ENCODE assay signal across 21 cellular contexts in the genomic region with DNA sequence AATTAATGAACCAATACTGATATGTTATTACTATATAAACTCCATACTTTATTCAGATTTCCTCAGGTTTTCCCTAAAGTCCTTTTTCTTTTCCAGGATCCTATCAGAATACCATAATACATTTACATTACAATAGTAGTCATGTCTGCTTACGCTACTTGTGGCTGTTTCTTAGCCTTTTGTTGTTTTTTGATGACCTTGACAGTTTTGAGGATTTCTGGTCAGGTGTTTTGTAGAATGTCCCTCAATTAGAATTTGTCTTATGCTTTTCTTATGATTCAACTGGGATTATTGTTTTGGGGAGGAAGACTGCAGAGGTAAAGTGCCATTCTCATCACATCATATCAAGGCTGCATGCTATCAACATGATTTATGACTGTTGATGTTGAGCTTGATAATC. TPM values are rescaled to one million over a fixed set of nuclear protein-coding genes. Genes with fewer than 3 reads are reported as not detected.
DNase-seq lines count a peak whose midpoint lies in the region; ATAC-seq, FAIRE-seq and TF ChIP-seq lines count a peak whose summit lies in the region.
"Had no signal": no experiment of that assay in that cellular context is flagged by ENCODE, and none has a peak within 500 bp of the region (broad histone marks: within the 10 kb centered on the region; RNA-seq: fewer than 3 reads in every experiment).

No MANE protein-coding gene starts in this region.

- no peak overlapping the region for H2AK5ac ChIP-seq in IMR-90 (ENCODE audit: low read depth, low read length)
- H2AK5ac ChIP-seq in H1 (ENCODE audit: low read depth, low read length), result no peak overlapping the region

- H3K14ac ChIP-seq in IMR-90 (replicated peaks; ENCODE audit: low read depth, low read length), result no peak overlapping the region
- H3K14ac ChIP-seq in H1 (ENCODE audit: insufficient read length), result no peak overlapping the region

- CTCF ChIA-PET in HEK293 (lab: Yijun Ruan, JAX) (interaction anchor here (0.9 kb wide), 1 partner anchor 139 kb away, joined by 3 read pairs; no protein-coding TSS in a partner anchor), IMR-90 (lab: Yijun Ruan, JAX) (no interaction called here), H1 (lab: Charles Lee; ENCODE audit: partially characterized antibody) (no interaction called here)

- in situ Hi-C loops in IMR-90 (cut with MboI; ENCODE audit: low sequenced_read_pairs), result no loop called here

- H4K8ac ChIP-seq in IMR-90 (ENCODE audit: low read depth in 2 of 2, low read length in 2 of 2) (no peak overlapping the region), H1 (ENCODE audit: extremely low read depth, insufficient read depth, low read length) (no peak overlapping the region)

- no peak overlapping the region for H2BK15ac ChIP-seq in IMR-90 (ENCODE audit: low read depth, low read length)
- no peak overlapping the region for H2BK15ac ChIP-seq in H1 (ENCODE audit: low read length)

- H3K79me1 ChIP-seq in IMR-90 (ENCODE audit: low read depth in 1 of 2, low read length in 2 of 2) (no peaks in the 10 kb centered on the region), H1 (ENCODE audit: low read depth, low read length) (no peaks in the 10 kb centered on the region)

- no peak overlapping the region for H3K23ac ChIP-seq in IMR-90 (ENCODE audit: low read depth, low read length)
- H3K23ac ChIP-seq in H1 (ENCODE audit: insufficient read length), result no peak overlapping the region

- no CpG with 5 or more reads among the region's 1 CpG for WGBS in IMR-90 (ENCODE audit: extremely low coverage in 2 of 2, insufficient read length in 1 of 2), 2 experiments
- WGBS in H1 (ENCODE audit: extremely low coverage in 1 of 2, insufficient coverage in 1 of 2, insufficient read length in 1 of 2, insufficient replicate concordance in 2 of 2, low coverage in 1 of 2, low lambda C conversion rate in 2 of 2, missing lambda C conversion rate in 1 of 2), 2 experiments, result 79% methylated on average over 1 of the region's 1 CpG; no CpG with 5 or more reads in 1 of the 2 experiments
- WGBS in aorta, 2 donors, result 93 to 98% methylated on average over 1 of the region's 1 CpG

- H3K9me1 ChIP-seq in IMR-90 (ENCODE audit: insufficient read depth, low read length), result no peaks in the 10 kb centered on the region

- peak; percentile 19 for FAIRE-seq in H1 (lab: Jason Lieb, UNC)
- FAIRE-seq: A204.1, G401.6, GM12892 had no signal

- H3K9me3 ChIP-seq in HEK293 (ENCODE audit: control insufficient read depth, insufficient read depth, low read depth, low read length) (no peaks in the 10 kb centered on the region), IMR-90 (ENCODE audit: control insufficient read depth, insufficient read depth, low read length) (0 out of 2 replicates have a peak, but pooled peaks cover 2% of the 10 kb centered on the region), H1 (ENCODE audit: insufficient read depth in 2 of 2, low read depth in 1 of 2, low read length in 1 of 2) (no peaks in the 10 kb centered on the region), aorta (ENCODE audit: control insufficient read depth, low read length) (no peaks in the 10 kb centered on the region)
- H3K9me3 ChIP-seq: Caco-2 had no signal

- BruUV-seq in IMR-90 (replicated peaks; lab: Mats Ljungman, UMichigan), result no TSS peak

- no peak for TF ChIP-seq CTCF in HEK293 (tag by site-specific recombination; IDR thresholded peaks at IDR 0.05)
- no peak for TF ChIP-seq CTCF in IMR-90 (conservative IDR thresholded peaks at IDR 0.05; ENCODE audit: low read depth, low read length)
- TF ChIP-seq CTCF in H1 (IDR thresholded peaks at IDR 0.05; ENCODE audit: control extremely low read depth in 1 of 3, insufficient read depth in 1 of 3, low read depth in 1 of 3, low read length in 3 of 3), result no peak

- intact Hi-C loops in IMR-90 (cut with micrococcal nuclease) (no loop called here), aorta (cut with DNase I) (no loop called here)

- no peak for DNase-seq in IMR-90
- no peak for DNase-seq in H1 (ENCODE audit: low read depth in 1 of 2, low spot score in 2 of 2)
- no peak for DNase-seq in aorta
- no peak for DNase-seq in COLO668 (lab: John Stamatoyannopoulos, UW; ENCODE audit: unreplicated experiment)
- DNase-seq: ACHN; AML-193; C1 segment of cervical spinal cord; Caco-2; CD4-positive, alpha-beta memory T cell; DMS153; DND-41; GM23248; H9 had no signal

- ATAC-seq in IMR-90 (ENCODE audit: low read depth) (no peak), aorta (ENCODE audit: low FRiP score) (no peak), GM19397 (IDR thresholded peaks at IDR 0.05; ENCODE audit: unreplicated experiment) (no peak)
- ATAC-seq: HCT116 had no signal

- H2BK12ac ChIP-seq in H1 (ENCODE audit: low read depth, low read length), result no peak overlapping the region

- H3K27ac ChIP-seq in HEK293 (ENCODE audit: extremely low read depth, low read depth, low read length) (no peak overlapping the region), IMR-90 (ENCODE audit: insufficient read depth, low read length) (no peak overlapping the region), H1 (ENCODE audit: low read depth, low read length) (no peak overlapping the region), aorta (ENCODE audit: low read depth in 1 of 2, low read length in 2 of 2) (no peak overlapping the region)
- H3K27ac ChIP-seq: GM23248 had no signal

- peaks cover 8% of the 10 kb centered on the region for H3K27me3 ChIP-seq in IMR-90 (ENCODE audit: control insufficient read depth, insufficient read depth, low read length)
- 0 out of 7 replicates have a peak, but pooled peaks cover 0 to 3% (median 0%) of the 10 kb centered on the region in 4 experiments for H3K27me3 ChIP-seq in H1 (replicated peaks in 1 of 4; ENCODE audit: control insufficient read depth in 3 of 4, extremely low read depth in 1 of 4, insufficient read depth in 3 of 4, low read length in 3 of 4)
- H3K27me3 ChIP-seq in aorta (ENCODE audit: control insufficient read depth in 1 of 2, insufficient read depth in 2 of 2, low read length in 1 of 2), result no peaks in the 10 kb centered on the region

- H4K91ac ChIP-seq in IMR-90 (ENCODE audit: insufficient read depth, low read depth, low read length) (no peak overlapping the region), H1 (replicated peaks; ENCODE audit: insufficient read length, low read length) (no peak overlapping the region)

- POLR2A ChIA-PET in HEK293 (lab: Yijun Ruan, JAX), result no interaction called here
- POLR2A ChIA-PET in IMR-90 (lab: Charles Lee; ENCODE audit: unreplicated experiment), result no interaction called here
- POLR2A ChIA-PET in H1 (lab: Charles Lee; ENCODE audit: partially characterized antibody), result no interaction called here

- H4K5ac ChIP-seq in IMR-90 (ENCODE audit: low read depth, low read length), result no peak overlapping the region
- H4K5ac ChIP-seq in H1 (ENCODE audit: insufficient read length, low read depth, low read length), result no peak overlapping the region

- H3K18ac ChIP-seq in IMR-90 (ENCODE audit: low read depth, low read length) (no peak overlapping the region), H1 (ENCODE audit: extremely low read depth, low read length) (no peak overlapping the region)

- H4K20me1 ChIP-seq in IMR-90 (ENCODE audit: insufficient read depth, low read length) (no peaks in the 10 kb centered on the region), H1 (replicated peaks in 1 of 2; ENCODE audit: control insufficient read depth in 1 of 2, insufficient read depth in 2 of 2, low read length in 2 of 2) (no peaks in the 10 kb centered on the region)

- no peak for TF ChIP-seq POLR2A in IMR-90 (IDR thresholded peaks at IDR 0.05; ENCODE audit: low read depth, low read length)
- TF ChIP-seq POLR2A in H1 (IDR thresholded peaks at IDR 0.05; ENCODE audit: control extremely low read depth in 1 of 2, low read depth in 2 of 2, low read length in 2 of 2), result no peak

- H3K4ac ChIP-seq in IMR-90 (ENCODE audit: low read depth, low read length) (no peak overlapping the region), H1 (replicated peaks; ENCODE audit: insufficient read length, low read depth, low read length) (no peak overlapping the region)

- TF ChIP-seq RAD21 in IMR-90 (IDR thresholded peaks at IDR 0.05; ENCODE audit: low read length) (no peak), H1 (IDR thresholded peaks at IDR 0.05 in 1 of 2, conservative IDR thresholded peaks at IDR 0.05 in 1 of 2; ENCODE audit: low read depth in 2 of 2, low read length in 2 of 2) (no peak)

- H3K79me2 ChIP-seq in H1 (ENCODE audit: control insufficient read depth in 1 of 2, insufficient read depth in 2 of 2, low read length in 2 of 2), result no peaks in the 10 kb centered on the region

- dilution Hi-C loops in IMR-90 (cut with HindIII; ENCODE audit: low sequenced_read_pairs, unreplicated experiment), result no loop called here

- H3K9ac ChIP-seq in IMR-90 (ENCODE audit: low read depth, low read length), result no peak overlapping the region
- H3K9ac ChIP-seq in H1 (replicated peaks in 1 of 4; ENCODE audit: extremely low read depth in 1 of 4, low read depth in 3 of 4, low read length in 3 of 4), result no peak overlapping the region
- H3K9ac ChIP-seq: GM23248 had no signal

- no peak overlapping the region for H2AK9ac ChIP-seq in IMR-90 (replicated peaks; ENCODE audit: low read depth, low read length, poor library complexity)

- no peak for TF ChIP-seq EP300 in H1 (IDR thresholded peaks at IDR 0.05; ENCODE audit: borderline replicate concordance in 1 of 2, low read depth in 2 of 2, low read length in 2 of 2)

- no peaks in the 10 kb centered on the region for H3K23me2 ChIP-seq in H1 (ENCODE audit: low read depth, low read length)

- H3K4me1 ChIP-seq in HEK293 (ENCODE audit: control insufficient read depth, insufficient read depth, low read length) (no peaks in the 10 kb centered on the region; the same call in none of the 2 replicates), IMR-90 (ENCODE audit: control insufficient read depth, insufficient read depth, low read length) (no peaks in the 10 kb centered on the region), H1 (replicated peaks in 1 of 4; ENCODE audit: control insufficient read depth in 3 of 4, insufficient read depth in 4 of 4, low read length in 3 of 4) (peaks cover 0 to 5% (median 2%) of the 10 kb centered on the region in 4 experiments; a peak in 3 of 7 replicates), aorta (ENCODE audit: control insufficient read depth in 1 of 2, insufficient read depth in 2 of 2, low read length in 2 of 2) (no peaks in the 10 kb centered on the region)
- H3K4me1 ChIP-seq: Caco-2 had no signal

- H3K56ac ChIP-seq in IMR-90 (ENCODE audit: extremely low read depth, insufficient read depth, low read length) (no peak overlapping the region), H1 (replicated peaks; ENCODE audit: insufficient read length, low read depth, low read length) (no peak overlapping the region)

- no peaks in the 10 kb centered on the region for H3K36me3 ChIP-seq in HEK293 (ENCODE audit: control insufficient read depth in 2 of 2, insufficient read depth in 1 of 2, low read length in 2 of 2)
- H3K36me3 ChIP-seq in IMR-90 (ENCODE audit: control insufficient read depth, insufficient read depth, low read length), result no peaks in the 10 kb centered on the region
- H3K36me3 ChIP-seq in H1 (ENCODE audit: control insufficient read depth in 2 of 4, insufficient read depth in 4 of 4, low read length in 3 of 4), result no peaks in the 10 kb centered on the region
- H3K36me3 ChIP-seq in aorta (ENCODE audit: control insufficient read depth in 1 of 2, insufficient read depth in 2 of 2, low read length in 1 of 2), result no peaks in the 10 kb centered on the region

- H2BK120ac ChIP-seq in IMR-90 (ENCODE audit: low read depth, low read length) (no peak overlapping the region), H1 (replicated peaks; ENCODE audit: low read depth, low read length) (no peak overlapping the region)

- H2BK20ac ChIP-seq in IMR-90 (ENCODE audit: low read depth, low read length) (no peak overlapping the region), H1 (ENCODE audit: low read length) (no peak overlapping the region)

- H2BK5ac ChIP-seq in IMR-90 (ENCODE audit: low read depth, low read length, poor library complexity, severe bottlenecking) (no peak overlapping the region), H1 (ENCODE audit: low read depth, low read length) (no peak overlapping the region)

- H2AFZ ChIP-seq in IMR-90 (replicated peaks; ENCODE audit: low read length, poor library complexity), result no peak overlapping the region
- no peak overlapping the region for H2AFZ ChIP-seq in H1 (ENCODE audit: low read length)
- H2AFZ ChIP-seq: GM23248 had no signal

- H3K4me3 ChIP-seq in HEK293 (ENCODE audit: low read depth, low read length) (no peak overlapping the region), IMR-90 (ENCODE audit: insufficient read depth, low read depth, low read length) (no peak overlapping the region), H1 (ENCODE audit: extremely low read depth in 1 of 4, insufficient read depth in 2 of 4, low read depth in 3 of 4, low read length in 4 of 4) (no peak overlapping the region), aorta (ENCODE audit: low read length in 2 of 2) (no peak overlapping the region)
- H3K4me3 ChIP-seq: GM23248 had no signal

- H3K4me2 ChIP-seq in IMR-90 (ENCODE audit: low read depth, low read length), result no peak overlapping the region
- H3K4me2 ChIP-seq in H1 (ENCODE audit: insufficient read depth in 1 of 2, low read depth in 2 of 2, low read length in 2 of 2), result no peak overlapping the region

RNA-seq across cellular contexts. Expression of a gene that starts 9.1 kb away (rescaled TPM):
- total RNA-seq in IMR-90 (2012; rRNA removed) (not detected in 2 replicates), aorta (not detected)
- polyA plus RNA-seq in IMR-90 (2012; rRNA removed) (0.03 TPM in 1 of 2 replicates, not detected in the other), H1 (2011; rRNA removed) (10.4 and 19.2 TPM in 2 replicates), aorta (not detected)
- 0.03 TPM in 1 of 2 replicates, not detected in the other for polyA plus RNA-seq in IMR-90 (2012; cell fraction: cytosol; rRNA removed)
- not detected in 2 replicates for polyA plus RNA-seq in IMR-90 (2012; cell fraction: nucleus; rRNA removed; ENCODE audit: low replicate concordance)
- total RNA-seq in H1 (2021; fragmentation: NEBNext Ultra II Directional; extraction: Animal tissue kit (Norgen Biotek cat#: 25700)), result 38.9 and 41.0 TPM in 2 replicates
- 12.2 TPM for polyA plus RNA-seq in H1 (2011; cell fraction: cytosol; rRNA removed)
- 19.5 TPM for polyA plus RNA-seq in H1 (2011; cell fraction: nucleus; rRNA removed)
- polyA plus RNA-seq in H1 (2012, experiment 1 of 2), result 19.4 to 28.4 TPM (median 23.7 TPM) in 4 replicates
- 26.4 TPM for polyA plus RNA-seq in H1 (2012, experiment 2 of 2)
- polyA plus RNA-seq in H1 (2013, experiment 1 of 2), result 22.8 TPM
- polyA plus RNA-seq in H1 (2013, experiment 2 of 2), result 20.6 TPM
- 1.4 and 2.6 TPM in 2 replicates for polyA minus RNA-seq in H1 (2011; rRNA and poly(A)+ RNA removed)
- 17.5 TPM for polyA minus RNA-seq in H1 (2011; cell fraction: cytosol; rRNA and poly(A)+ RNA removed)
- polyA minus RNA-seq in H1 (2011; cell fraction: nucleus; rRNA and poly(A)+ RNA removed), result 15.2 TPM
- total RNA-seq: Caco-2; CD4-positive, alpha-beta memory T cell; GM23248; H4 had no signal
- polyA plus RNA-seq: BJ; CD4-positive, alpha-beta memory T cell; GM23248 had no signal

Comparison
In these comparisons a context has a peak if more than half of its experiments do, and no peak if none do; other contexts are left out.
1. RNA of a gene that starts 9.1 kb away (total RNA-seq): 38.9 to 41.0 TPM in H1; not detected in IMR-90 and not detected in aorta; every median in the first group is over 10 times any median in the second.